In genomic region chr10:99720387-99720786, GRCh38 we compare ENCODE assay signal across 20 cellular contexts.
"Had no signal": no experiment of that assay in that cellular context is flagged by ENCODE, and none has a peak within 500 bp of the region (broad histone marks: within the 10 kb centered on the region; RNA-seq: fewer than 3 reads in every experiment).

No MANE protein-coding gene starts in this region.

- ATAC-seq: K562 had no signal

- H3K4me2 ChIP-seq: KMS-11 had no signal

- H3K4me1 Mint-ChIP-seq: IgD-negative memory B cell had no signal

- H3K27ac ChIP-seq: KMS-11, SJSA1, SK-N-MC had no signal

- H3K4me3 ChIP-seq: K562, SJSA1, SK-N-MC had no signal

- H3K27me3 ChIP-seq: SJSA1 had no signal

- H3K9me3 ChIP-seq: SJSA1 had no signal

- H3K9ac ChIP-seq: KMS-11 had no signal

- H3K27me3 Mint-ChIP-seq: IgD-negative memory B cell had no signal

- DNase-seq: Kasumi-1, MM.1S, NCI-H1092 treated with DMSO at 0.1 percent for 48 hours, NCI-H1436, NCI-H187, NCI-H2029, NCI-H2081 treated with DMSO at 0.1 percent for 48 hours, NCI-H2171 treated with DMSO at 0.1 percent for 48 hours, NCI-H2227 treated with DMSO at 0.1 percent for 48 hours, NCI-H524, NCI-H526 treated with DMSO at 0.1 percent for 48 hours, NCI-H748 treated with DMSO at 0.1 percent for 48 hours, Right ventricle myocardium superior, RPMI8226, SIG-M5 had no signal

- H3K4me1 ChIP-seq: SJSA1 had no signal

- H3K4me3 Mint-ChIP-seq: IgD-negative memory B cell had no signal

- H3K9me3 Mint-ChIP-seq: IgD-negative memory B cell had no signal
